ENCODE assay signal across 22 cellular contexts in the genomic region with DNA sequence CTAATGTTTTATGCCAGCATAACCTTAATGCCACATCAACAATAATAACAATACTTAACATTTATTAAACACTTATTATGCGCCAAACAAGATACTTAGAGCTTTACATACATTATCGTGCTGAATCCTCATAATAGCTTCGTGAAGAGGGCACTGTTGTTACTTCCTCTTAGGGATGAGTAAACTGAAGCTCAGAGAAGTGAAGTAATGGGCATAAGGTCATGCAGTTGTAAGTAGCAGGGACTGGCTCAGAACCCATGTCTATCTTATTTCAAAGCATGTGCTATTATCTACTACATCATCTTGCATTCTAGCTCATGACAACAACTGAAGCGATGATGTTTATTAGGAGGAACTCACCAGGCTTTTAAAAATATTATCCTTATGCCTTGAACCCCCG. TPM values are rescaled to one million over a fixed set of nuclear protein-coding genes. Genes with fewer than 3 reads are reported as not detected.
"Had no signal": no experiment of that assay in that cellular context is flagged by ENCODE, and none has a peak within 500 bp of the region (broad histone marks: within the 10 kb centered on the region; RNA-seq: fewer than 3 reads in every experiment).

No MANE protein-coding gene starts in this region.

- DNase-seq: activated CD4-positive, alpha-beta T cell treated with anti-CD3 and anti-CD28 coated beads, Interleukin-2, amount 10 ng/mL, durations not matched to agents 24 days and 14 days; activated CD8-positive, alpha-beta memory T cell treated with anti-CD3 and anti-CD28 coated beads, Interleukin-2, amount 10 ng/mL, durations not matched to agents 7 days and 5 days; activated CD8-positive, alpha-beta T cell treated with anti-CD3 and anti-CD28 coated beads for 36 hours; activated effector memory CD4-positive, alpha-beta T cell treated with anti-CD3 and anti-CD28 coated beads, Interleukin-2, amount 50 U/mL, for 16 hours; activated naive CD4-positive, alpha-beta T cell treated with anti-CD3 and anti-CD28 coated beads, Interleukin-2, amount 10 ng/mL, durations not matched to agents 7 days and 5 days; activated naive CD8-positive, alpha-beta T cell treated with anti-CD3 and anti-CD28 coated beads, Interleukin-2, amount 50 U/mL, for 24 hours; activated T-cell treated with anti-CD3 and anti-CD28 coated beads for 4 hours; cortex of kidney; endodermal cell; esophagus squamous epithelium; gastrocnemius medialis; hippocampal formation; midbrain; pancreas; psoas muscle; stimulated activated CD4-positive, alpha-beta T cell treated with anti-CD3 and anti-CD28 coated beads, Interleukin-12 subunit alpha, Interleukin-12 subunit beta, amount 100 ng/mL, for 4 hours; stimulated activated CD4-positive, alpha-beta T cell treated with anti-CD3 and anti-CD28 coated beads, Interleukin-4, amount 100 ng/mL, for 4 hours; substantia nigra; T-helper 9 cell; thyroid gland had no signal

RNA-seq across cellular contexts. Expression of a gene that starts 34.9 kb away (rescaled TPM):
- total RNA-seq: activated CD4-positive, alpha-beta T cell treated with anti-CD3 and anti-CD28 coated beads, Interleukin-2, amount 10 ng/mL, durations not matched to agents 24 days and 14 days; activated CD8-positive, alpha-beta memory T cell treated with anti-CD3 and anti-CD28 coated beads, Interleukin-2, amount 10 ng/mL, durations not matched to agents 7 days and 5 days; activated CD8-positive, alpha-beta T cell treated with anti-CD3 and anti-CD28 coated beads for 36 hours; endodermal cell; esophagus squamous epithelium; gastrocnemius medialis; natural killer cell treated with Interleukin-12 subunit alpha and Interleukin-12 subunit beta and Interleukin-15 and Interleukin-18, amount 100 ng/mL, for 72 hours; pancreas; psoas muscle; right atrium auricular region had no signal
